In genomic region chr1:231040019-231040799, GRCh38 we compare ENCODE assay signal across 8 cellular contexts. TPM values are rescaled to one million over a fixed set of nuclear protein-coding genes. Genes with fewer than 3 reads are reported as not detected.
DNase-seq lines count a peak whose midpoint lies in the region; ATAC-seq and TF ChIP-seq lines count a peak whose summit lies in the region.

FAM89A (minus strand) TSS chr1:231040254; CDS start chr1:231040211, 43 bp downstream.

- H3K9me3 ChIP-seq in heart left ventricle (peaks cover 0 to 12% (median 5%) of the 10 kb centered on the region in 12 donors), prostate gland (no peaks in the 10 kb centered on the region), upper lobe of right lung (no peaks in the 10 kb centered on the region)

- H3K4me3 ChIP-seq in heart left ventricle: peak within 1 kb of the TSS; percentile 60 to 95 (median 76)
- peak within 1 kb of the TSS; percentile 70 to 77 for H3K4me3 ChIP-seq in prostate gland
- peak within 1 kb of the TSS; percentile 73 for H3K4me3 ChIP-seq in upper lobe of right lung

- H3K27ac ChIP-seq in heart left ventricle: peak within 1 kb of the TSS; percentile 39 to 79 (median 71)
- H3K27ac ChIP-seq in prostate gland: peak within 1 kb of the TSS; percentile 51 to 67
- peak within 1 kb of the TSS; percentile 82 for H3K27ac ChIP-seq in upper lobe of right lung

- H3K27me3 ChIP-seq in heart left ventricle: peaks cover 0 to 27% (median 4%) of the 10 kb centered on the region in 9 donors
- no peaks in the 10 kb centered on the region for H3K27me3 ChIP-seq in prostate gland (replicated peaks; ENCODE audit: insufficient read depth)
- no peaks in the 10 kb centered on the region for H3K27me3 ChIP-seq in upper lobe of right lung

- H3K36me3 ChIP-seq in heart left ventricle (no peaks in the 10 kb centered on the region), prostate gland (no peaks in the 10 kb centered on the region), upper lobe of right lung (no peaks in the 10 kb centered on the region)

- 2 to 4% (median 2%) methylated on average over 48 to 82 of the region's 82 CpGs for WGBS in heart left ventricle, 4 donors
- WGBS in prostate gland: under 1% methylated on average over 51 of the region's 82 CpGs

- H3K4me1 ChIP-seq in heart left ventricle (peaks cover 0 to 36% (median 14%) of the 10 kb centered on the region in 12 donors), prostate gland (replicated peaks) (no peaks in the 10 kb centered on the region), upper lobe of right lung (peaks cover 27% of the 10 kb centered on the region)

- peak; percentile 44 for ATAC-seq in HG02970 (IDR thresholded peaks at IDR 0.05; ENCODE audit: low FRiP score, unreplicated experiment)
- ATAC-seq in SK-N-SH treated with all-trans-retinoic acid at 6 μM for 48 hours: peak; percentile 31; the same call in 2 of the 3 replicates
- peak; percentile 47 to 88 (median 79) for ATAC-seq in heart left ventricle
- ATAC-seq in upper lobe of right lung: peak; percentile 83

- intact Hi-C loops in heart left ventricle (cut with DNase I): no loop called here
- intact Hi-C loops in prostate gland (cut with DNase I): no loop called here
- intact Hi-C loops in upper lobe of right lung (cut with DNase I): no loop called here

- DNase-seq in NCI-H510A (lab: John Stamatoyannopoulos, UW): peak; percentile 12
- no peak for DNase-seq in NCI-H510A treated with DMSO at 0.1 percent for 48 hours (lab: John Stamatoyannopoulos, UW)
- DNase-seq in activated naive CD4-positive, alpha-beta T cell treated with anti-CD3 and anti-CD28 coated beads, Interleukin-2, amount 50 U/mL, for 16 hours: peak; percentile 74
- DNase-seq in heart left ventricle: peak; percentile 59 to 81 (median 68)
- peak; percentile 63 for DNase-seq in prostate gland (ENCODE audit: low spot score)
- DNase-seq in upper lobe of right lung: peak; percentile 85

- TF ChIP-seq CTCF in heart left ventricle (IDR thresholded peaks at IDR 0.05): no peak
- no peak for TF ChIP-seq CTCF in prostate gland (IDR thresholded peaks at IDR 0.05)
- TF ChIP-seq CTCF in upper lobe of right lung (IDR thresholded peaks at IDR 0.05): no peak

- TF ChIP-seq POLR2A in heart left ventricle (IDR thresholded peaks at IDR 0.05) (peak in 1 of 2 donors; percentile 21), prostate gland (IDR thresholded peaks at IDR 0.05) (no peak)

TF ChIP-seq in SK-N-SH treated with all-trans-retinoic acid at 6 μM for 48 hours, 23 proteins besides CTCF, POLR2A, EP300 and RAD21:
- TF ChIP-seq SNAI2 (CRISPR knock-in tag; IDR thresholded peaks at IDR 0.05): no peak
- no peak for TF ChIP-seq PATZ1 (CRISPR knock-in tag; IDR thresholded peaks at IDR 0.05; ENCODE audit: borderline replicate concordance)
- no peak for TF ChIP-seq CSRNP3 (CRISPR knock-in tag; IDR thresholded peaks at IDR 0.05)
- TF ChIP-seq ZFP3 (CRISPR knock-in tag; IDR thresholded peaks at IDR 0.05): no peak
- TF ChIP-seq, protein P1, sequence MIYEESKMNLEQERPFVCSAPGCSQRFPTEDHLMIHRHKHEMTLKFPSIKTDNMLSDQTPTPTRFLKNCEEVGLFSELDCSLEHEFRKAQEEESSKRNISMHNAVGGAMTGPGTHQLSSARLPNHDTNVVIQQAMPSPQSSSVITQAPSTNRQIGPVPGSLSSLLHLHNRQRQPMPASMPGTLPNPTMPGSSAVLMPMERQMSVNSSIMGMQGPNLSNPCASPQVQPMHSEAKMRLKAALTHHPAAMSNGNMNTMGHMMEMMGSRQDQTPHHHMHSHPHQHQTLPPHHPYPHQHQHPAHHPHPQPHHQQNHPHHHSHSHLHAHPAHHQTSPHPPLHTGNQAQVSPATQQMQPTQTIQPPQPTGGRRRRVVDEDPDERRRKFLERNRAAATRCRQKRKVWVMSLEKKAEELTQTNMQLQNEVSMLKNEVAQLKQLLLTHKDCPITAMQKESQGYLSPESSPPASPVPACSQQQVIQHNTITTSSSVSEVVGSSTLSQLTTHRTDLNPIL (CRISPR knock-in tag; IDR thresholded peaks at IDR 0.05; ENCODE audit: low read depth): no peak
- TF ChIP-seq ARNTL (CRISPR knock-in tag; IDR thresholded peaks at IDR 0.05; ENCODE audit: borderline replicate concordance, low read depth): no peak
- TF ChIP-seq TCF4 (CRISPR knock-in tag; IDR thresholded peaks at IDR 0.05; ENCODE audit: borderline replicate concordance): no peak
- TF ChIP-seq ESRRG (CRISPR knock-in tag; IDR thresholded peaks at IDR 0.05): no peak
- no peak for TF ChIP-seq RARB (CRISPR knock-in tag; IDR thresholded peaks at IDR 0.05)
- TF ChIP-seq OSR1 (CRISPR knock-in tag; IDR thresholded peaks at IDR 0.05): no peak
- TF ChIP-seq TOX (CRISPR knock-in tag; IDR thresholded peaks at IDR 0.05; ENCODE audit: borderline replicate concordance): no peak
- TF ChIP-seq PPARA (CRISPR knock-in tag; IDR thresholded peaks at IDR 0.05; ENCODE audit: borderline replicate concordance): no peak
- TF ChIP-seq, protein P2, sequence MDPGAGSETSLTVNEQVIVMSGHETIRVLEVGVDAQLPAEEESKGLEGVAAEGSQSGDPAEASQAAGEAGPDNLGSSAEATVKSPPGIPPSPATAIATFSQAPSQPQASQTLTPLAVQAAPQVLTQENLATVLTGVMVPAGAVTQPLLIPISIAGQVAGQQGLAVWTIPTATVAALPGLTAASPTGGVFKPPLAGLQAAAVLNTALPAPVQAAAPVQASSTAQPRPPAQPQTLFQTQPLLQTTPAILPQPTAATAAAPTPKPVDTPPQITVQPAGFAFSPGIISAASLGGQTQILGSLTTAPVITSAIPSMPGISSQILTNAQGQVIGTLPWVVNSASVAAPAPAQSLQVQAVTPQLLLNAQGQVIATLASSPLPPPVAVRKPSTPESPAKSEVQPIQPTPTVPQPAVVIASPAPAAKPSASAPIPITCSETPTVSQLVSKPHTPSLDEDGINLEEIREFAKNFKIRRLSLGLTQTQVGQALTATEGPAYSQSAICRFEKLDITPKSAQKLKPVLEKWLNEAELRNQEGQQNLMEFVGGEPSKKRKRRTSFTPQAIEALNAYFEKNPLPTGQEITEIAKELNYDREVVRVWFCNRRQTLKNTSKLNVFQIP (CRISPR knock-in tag; IDR thresholded peaks at IDR 0.05; ENCODE audit: borderline replicate concordance, low read depth): no peak
- TF ChIP-seq BACH2 (CRISPR knock-in tag; IDR thresholded peaks at IDR 0.05; ENCODE audit: borderline replicate concordance): no peak
- TF ChIP-seq ZNF70 (CRISPR knock-in tag; IDR thresholded peaks at IDR 0.05): no peak
- TF ChIP-seq GLIS3 (CRISPR knock-in tag; IDR thresholded peaks at IDR 0.05): no peak
- TF ChIP-seq ZNF565 (CRISPR knock-in tag; conservative IDR thresholded peaks at IDR 0.05; ENCODE audit: low read depth): no peak
- TF ChIP-seq ZFP30 (CRISPR knock-in tag; IDR thresholded peaks at IDR 0.05): no peak

RNA-seq across cellular contexts. Expression of gene FAM89A, which starts in this region (rescaled TPM):
- 10 to 100 TPM in 3 of 9 donors, 1 to 10 TPM in 6; 3.8 to 11.5 (median 7.0) TPM for total RNA-seq in heart left ventricle
- polyA plus RNA-seq in heart left ventricle: 1 to 10 TPM; 4.2 to 5.5 TPM
- 10 to 100 TPM; 13.7 to 13.9 TPM for total RNA-seq in prostate gland
- total RNA-seq in upper lobe of right lung: 41.4 TPM

Comparison
In these comparisons a context has a peak if more than half of its experiments do, and no peak if none do; other contexts are left out.
1. ATAC-seq: peak in every context shown above with its lines; median percentile 83 in upper lobe of right lung; 79 in heart left ventricle; 44 in HG02970; 31 in SK-N-SH treated with all-trans-retinoic acid at 6 μM for 48 hours.